Comparison of ENCODE assay signal across 36 cellular contexts in genomic region chr1:119429687-119430086, GRCh38. TPM values are rescaled to one million over a fixed set of nuclear protein-coding genes. Genes with fewer than 3 reads are reported as not detected.
"Had no signal": no experiment of that assay in that cellular context is flagged by ENCODE, and none has a peak within 500 bp of the region (broad histone marks: within the 10 kb centered on the region; RNA-seq: fewer than 3 reads in every experiment).

No MANE protein-coding gene starts in this region.

- H3K27ac Mint-ChIP-seq: activated B cell treated with CpG ODN at 0.5 μM for 24 hours; activated CD4-positive, alpha-beta memory T cell treated with anti-CD3 and anti-CD28 coated beads, Interleukin-2, amount 10 ng/mL, durations not matched to agents 7 days and 5 days; activated CD4-positive, alpha-beta T cell treated with anti-CD3 and anti-CD28 coated beads, Interleukin-2, amount 10 ng/mL, durations not matched to agents 24 days and 14 days; activated CD8-positive, alpha-beta memory T cell treated with anti-CD3 and anti-CD28 coated beads, Interleukin-2, amount 10 ng/mL, durations not matched to agents 7 days and 5 days; activated CD8-positive, alpha-beta T cell treated with anti-CD3 and anti-CD28 coated beads, Interleukin-2, amount 10 ng/mL, durations not matched to agents 7 days and 5 days; activated naive CD4-positive, alpha-beta T cell treated with anti-CD3 and anti-CD28 coated beads, Interleukin-2, amount 10 ng/mL, durations not matched to agents 7 days and 5 days; activated naive CD4-positive, alpha-beta T cell treated with anti-CD3 and anti-CD28 coated beads, Interleukin-2, amount 50 U/mL, for 24 hours; activated naive CD8-positive, alpha-beta T cell; activated naive CD8-positive, alpha-beta T cell treated with anti-CD3 and anti-CD28 coated beads, Interleukin-2, amount 10 ng/mL, durations not matched to agents 7 days and 5 days; activated naive CD8-positive, alpha-beta T cell treated with anti-CD3 and anti-CD28 coated beads, Interleukin-2, amount 50 U/mL, for 24 hours; activated T-cell treated with anti-CD3 and anti-CD28 coated beads, Interleukin-2, amount 50 U/mL, for 24 hours; activated T-helper 2 cell treated with anti-CD3 and anti-CD28 coated beads, Interferon-gamma antibody, Interleukin-2, Interleukin-4, amounts not matched to agents 10 μg/mL and 5 μg/mL and 100 μg/mL, durations not matched to agents 14 hours and 24 hours and 36 hours; T-helper 1 cell treated with Interleukin-12 subunit alpha and Interleukin-12 subunit beta and Interleukin-4 antibody, amounts not matched to agents 30 μg/mL and 1 μg/mL, for 36 hours; T-helper 2 cell treated with Interferon-gamma antibody and Interleukin-4, amounts not matched to agents 5 μg/mL and 100 μg/mL, for 36 hours had no signal

- H3K9me3 Mint-ChIP-seq: activated B cell treated with CpG ODN at 0.5 μM for 24 hours; activated CD4-positive, alpha-beta memory T cell treated with anti-CD3 and anti-CD28 coated beads, Interleukin-2, amount 10 ng/mL, durations not matched to agents 7 days and 5 days; activated CD4-positive, alpha-beta T cell treated with anti-CD3 and anti-CD28 coated beads, Interleukin-2, amount 10 ng/mL, durations not matched to agents 24 days and 14 days; activated naive CD4-positive, alpha-beta T cell treated with anti-CD3 and anti-CD28 coated beads, Interleukin-2, amount 10 ng/mL, durations not matched to agents 7 days and 5 days; activated naive CD4-positive, alpha-beta T cell treated with anti-CD3 and anti-CD28 coated beads, Interleukin-2, amount 50 U/mL, for 24 hours; activated naive CD8-positive, alpha-beta T cell treated with anti-CD3 and anti-CD28 coated beads, Interleukin-2, amount 10 ng/mL, durations not matched to agents 7 days and 5 days; activated naive CD8-positive, alpha-beta T cell treated with anti-CD3 and anti-CD28 coated beads, Interleukin-2, amount 50 U/mL, for 24 hours; activated T-cell treated with anti-CD3 and anti-CD28 coated beads, Interleukin-2, amount 50 U/mL, for 24 hours; activated T-helper 2 cell treated with anti-CD3 and anti-CD28 coated beads, Interferon-gamma antibody, Interleukin-2, Interleukin-4, amounts not matched to agents 10 μg/mL and 5 μg/mL and 100 μg/mL, durations not matched to agents 14 hours and 24 hours and 36 hours; brain; central memory CD8-positive, alpha-beta T cell; T-helper 1 cell treated with Interleukin-12 subunit alpha and Interleukin-12 subunit beta and Interleukin-4 antibody, amounts not matched to agents 30 μg/mL and 1 μg/mL, for 36 hours; T-helper 2 cell treated with Interferon-gamma antibody and Interleukin-4, amounts not matched to agents 5 μg/mL and 100 μg/mL, for 36 hours had no signal

- H3K9me3 ChIP-seq: ascending aorta had no signal

- H3K4me3 ChIP-seq: ascending aorta, cardiac muscle cell had no signal

- H3K4me1 ChIP-seq: ascending aorta had no signal

- DNase-seq: activated B cell treated with CpG ODN at 0.5 μM for 24 hours; activated CD4-positive, alpha-beta memory T cell treated with anti-CD3 and anti-CD28 coated beads, Interleukin-2, amount 10 ng/mL, durations not matched to agents 7 days and 5 days; activated CD4-positive, alpha-beta T cell treated with anti-CD3 and anti-CD28 coated beads for 4 hours; activated CD4-positive, alpha-beta T cell treated with anti-CD3 and anti-CD28 coated beads, Interleukin-2, amount 10 ng/mL, durations not matched to agents 24 days and 14 days; activated CD4-positive, alpha-beta T cell treated with anti-CD3 and anti-CD28 coated beads, Interleukin-2, amount 50 U/mL, for 48 hours; activated CD4-positive, CD25-positive, alpha-beta regulatory T cell treated with anti-CD3 and anti-CD28 coated beads, Interleukin-2, amount 50 U/mL, for 72 hours; activated CD8-positive, alpha-beta memory T cell treated with anti-CD3 and anti-CD28 coated beads for 24 hours; activated CD8-positive, alpha-beta memory T cell treated with anti-CD3 and anti-CD28 coated beads, Interleukin-2, amount 10 ng/mL, durations not matched to agents 7 days and 5 days; activated CD8-positive, alpha-beta memory T cell treated with anti-CD3 and anti-CD28 coated beads, Interleukin-2, amount 50 U/mL, for 48 hours; activated CD8-positive, alpha-beta T cell treated with anti-CD3 and anti-CD28 coated beads, Interleukin-2, amount 10 ng/mL, durations not matched to agents 7 days and 5 days; activated effector memory CD4-positive, alpha-beta T cell treated with Interleukin-2 at 50 U/mL for 16 hours; activated gamma-delta T cell; activated naive CD4-positive, alpha-beta T cell treated with anti-CD3 and anti-CD28 coated beads, Interleukin-2, amount 10 ng/mL, durations not matched to agents 7 days and 5 days; activated naive CD4-positive, alpha-beta T cell treated with Interleukin-2 at 50 U/mL for 16 hours; activated naive CD8-positive, alpha-beta T cell treated with anti-CD3 and anti-CD28 coated beads, Interleukin-2, amount 10 ng/mL, durations not matched to agents 7 days and 5 days; activated naive CD8-positive, alpha-beta T cell treated with anti-CD3 and anti-CD28 coated beads, Interleukin-2, amount 50 U/mL, for 24 hours; activated T-cell treated with anti-CD3 and anti-CD28 coated beads, Interleukin-2, amount 50 U/mL, for 24 hours; activated T-cell treated with anti-CD3 and anti-CD28 coated beads, Interleukin-2, amount 50 U/mL, for 48 hours; amniotic stem cell; caudate nucleus; cerebellar nuclear complex; T-helper 1 cell; T-helper 2 cell; T-helper 9 cell had no signal

- H3K27ac ChIP-seq: ascending aorta, cardiac muscle cell, VCaP had no signal

- H3K36me3 Mint-ChIP-seq: activated CD8-positive, alpha-beta memory T cell treated with anti-CD3 and anti-CD28 coated beads, Interleukin-2, amount 10 ng/mL, durations not matched to agents 7 days and 5 days; activated naive CD4-positive, alpha-beta T cell treated with anti-CD3 and anti-CD28 coated beads, Interleukin-2, amount 10 ng/mL, durations not matched to agents 7 days and 5 days; activated naive CD4-positive, alpha-beta T cell treated with anti-CD3 and anti-CD28 coated beads, Interleukin-2, amount 50 U/mL, for 24 hours; activated naive CD8-positive, alpha-beta T cell; activated naive CD8-positive, alpha-beta T cell treated with anti-CD3 and anti-CD28 coated beads, Interleukin-2, amount 10 ng/mL, durations not matched to agents 7 days and 5 days; brain had no signal

- H3K36me3 ChIP-seq: ascending aorta, cardiac muscle cell had no signal

- ATAC-seq: activated CD8-positive, alpha-beta memory T cell treated with anti-CD3 and anti-CD28 coated beads, Interleukin-2, amount 10 ng/mL, durations not matched to agents 7 days and 5 days; activated CD8-positive, alpha-beta T cell treated with anti-CD3 and anti-CD28 coated beads, Interleukin-2, amount 10 ng/mL, durations not matched to agents 7 days and 5 days; activated naive CD8-positive, alpha-beta T cell treated with anti-CD3 and anti-CD28 coated beads, Interleukin-2, amount 50 U/mL, for 24 hours had no signal

- H3K27me3 ChIP-seq: ascending aorta, cardiac muscle cell had no signal

- H3K4me1 Mint-ChIP-seq: activated B cell treated with CpG ODN at 0.5 μM for 24 hours; activated CD4-positive, alpha-beta memory T cell treated with anti-CD3 and anti-CD28 coated beads, Interleukin-2, amount 10 ng/mL, durations not matched to agents 7 days and 5 days; activated CD4-positive, alpha-beta T cell treated with anti-CD3 and anti-CD28 coated beads, Interleukin-2, amount 10 ng/mL, durations not matched to agents 24 days and 14 days; activated CD8-positive, alpha-beta memory T cell treated with anti-CD3 and anti-CD28 coated beads, Interleukin-2, amount 10 ng/mL, durations not matched to agents 7 days and 5 days; activated naive CD4-positive, alpha-beta T cell treated with anti-CD3 and anti-CD28 coated beads, Interleukin-2, amount 10 ng/mL, durations not matched to agents 7 days and 5 days; activated naive CD4-positive, alpha-beta T cell treated with anti-CD3 and anti-CD28 coated beads, Interleukin-2, amount 50 U/mL, for 24 hours; activated naive CD8-positive, alpha-beta T cell treated with anti-CD3 and anti-CD28 coated beads, Interleukin-2, amount 10 ng/mL, durations not matched to agents 7 days and 5 days; activated naive CD8-positive, alpha-beta T cell treated with anti-CD3 and anti-CD28 coated beads, Interleukin-2, amount 50 U/mL, for 24 hours; brain; central memory CD8-positive, alpha-beta T cell had no signal

- H3K4me3 Mint-ChIP-seq: activated B cell treated with CpG ODN at 0.5 μM for 24 hours; activated CD4-positive, alpha-beta memory T cell treated with anti-CD3 and anti-CD28 coated beads, Interleukin-2, amount 10 ng/mL, durations not matched to agents 7 days and 5 days; activated CD4-positive, alpha-beta T cell treated with anti-CD3 and anti-CD28 coated beads, Interleukin-2, amount 10 ng/mL, durations not matched to agents 24 days and 14 days; activated CD8-positive, alpha-beta memory T cell treated with anti-CD3 and anti-CD28 coated beads, Interleukin-2, amount 10 ng/mL, durations not matched to agents 7 days and 5 days; activated CD8-positive, alpha-beta T cell treated with anti-CD3 and anti-CD28 coated beads, Interleukin-2, amount 10 ng/mL, durations not matched to agents 7 days and 5 days; activated naive CD4-positive, alpha-beta T cell treated with anti-CD3 and anti-CD28 coated beads, Interleukin-2, amount 10 ng/mL, durations not matched to agents 7 days and 5 days; activated naive CD4-positive, alpha-beta T cell treated with anti-CD3 and anti-CD28 coated beads, Interleukin-2, amount 50 U/mL, for 24 hours; activated naive CD8-positive, alpha-beta T cell; activated naive CD8-positive, alpha-beta T cell treated with anti-CD3 and anti-CD28 coated beads, Interleukin-2, amount 10 ng/mL, durations not matched to agents 7 days and 5 days; activated naive CD8-positive, alpha-beta T cell treated with anti-CD3 and anti-CD28 coated beads, Interleukin-2, amount 50 U/mL, for 24 hours; activated T-cell treated with anti-CD3 and anti-CD28 coated beads, Interleukin-2, amount 50 U/mL, for 24 hours; brain; central memory CD8-positive, alpha-beta T cell; T-helper 1 cell treated with Interleukin-12 subunit alpha and Interleukin-12 subunit beta and Interleukin-4 antibody, amounts not matched to agents 30 μg/mL and 1 μg/mL, for 36 hours; T-helper 2 cell treated with Interferon-gamma antibody and Interleukin-4, amounts not matched to agents 5 μg/mL and 100 μg/mL, for 36 hours had no signal

- H3K27me3 Mint-ChIP-seq: activated CD8-positive, alpha-beta memory T cell treated with anti-CD3 and anti-CD28 coated beads, Interleukin-2, amount 10 ng/mL, durations not matched to agents 7 days and 5 days; activated naive CD4-positive, alpha-beta T cell treated with anti-CD3 and anti-CD28 coated beads, Interleukin-2, amount 10 ng/mL, durations not matched to agents 7 days and 5 days had no signal

RNA-seq across cellular contexts. Expression of gene HSD3B2, which starts 14.7 kb away (rescaled TPM):
- total RNA-seq: activated B cell treated with CpG ODN at 0.5 μM for 24 hours; activated CD4-positive, alpha-beta memory T cell treated with anti-CD3 and anti-CD28 coated beads, Interleukin-2, amount 10 ng/mL, durations not matched to agents 7 days and 5 days; activated CD4-positive, alpha-beta T cell treated with anti-CD3 and anti-CD28 coated beads, Interleukin-2, amount 10 ng/mL, durations not matched to agents 24 days and 14 days; activated CD8-positive, alpha-beta memory T cell treated with anti-CD3 and anti-CD28 coated beads, Interleukin-2, amount 10 ng/mL, durations not matched to agents 7 days and 5 days; activated CD8-positive, alpha-beta T cell treated with anti-CD3 and anti-CD28 coated beads, Interleukin-2, amount 10 ng/mL, durations not matched to agents 7 days and 5 days; activated naive CD8-positive, alpha-beta T cell treated with anti-CD3 and anti-CD28 coated beads, Interleukin-2, amount 10 ng/mL, durations not matched to agents 7 days and 5 days; activated T-helper 2 cell treated with anti-CD3 and anti-CD28 coated beads, Interferon-gamma antibody, Interleukin-2, Interleukin-4, amounts not matched to agents 10 μg/mL and 5 μg/mL and 100 μg/mL, durations not matched to agents 14 hours and 24 hours and 36 hours; bronchial epithelial cell; chondrocyte had no signal
- polyA plus RNA-seq: cardiac muscle cell had no signal
